12 cellular contexts compared by ENCODE assay signal in genomic region chr1:107460009-107460408, GRCh38.
A peak's percentile ranks its signal among the peaks of the same experiment; 100 is the strongest.
DNase-seq lines count a peak whose midpoint lies in the region; ATAC-seq and TF ChIP-seq lines count a peak whose summit lies in the region.
"Had no signal": no experiment of that assay in that cellular context is flagged by ENCODE, and none has a peak within 500 bp of the region (broad histone marks: within the 10 kb centered on the region; RNA-seq: fewer than 3 reads in every experiment).

No MANE protein-coding gene starts in this region.

- H3K4me1 Mint-ChIP-seq in stimulated activated memory B cell treated with anti-CD40 and anti-IgM and Interleukin-4, amounts not matched to agents 10 μg/mL and 1 μg/mL and 100 μg/mL, for 72 hours = peaks cover 18% of the 10 kb centered on the region
- no peaks in the 10 kb centered on the region for H3K4me1 Mint-ChIP-seq in activated CD8-positive, alpha-beta memory T cell treated with anti-CD3 and anti-CD28 coated beads, Interleukin-2, amount 10 ng/mL, durations not matched to agents 7 days and 5 days
- H3K4me1 Mint-ChIP-seq: CD4-positive, CD25-positive, alpha-beta regulatory T cell had no signal

- H3K27me3 Mint-ChIP-seq in stimulated activated memory B cell treated with anti-CD40 and anti-IgM and Interleukin-4, amounts not matched to agents 10 μg/mL and 1 μg/mL and 100 μg/mL, for 72 hours = no peaks in the 10 kb centered on the region
- H3K27me3 Mint-ChIP-seq in activated CD8-positive, alpha-beta memory T cell treated with anti-CD3 and anti-CD28 coated beads, Interleukin-2, amount 10 ng/mL, durations not matched to agents 7 days and 5 days = peaks cover 9% of the 10 kb centered on the region

- DNase-seq in thyroid gland (no peak), aorta (no peak)
- DNase-seq in activated CD8-positive, alpha-beta memory T cell treated with anti-CD3 and anti-CD28 coated beads, Interleukin-2, amount 10 ng/mL, durations not matched to agents 7 days and 5 days = no peak
- DNase-seq: activated CD8-positive, alpha-beta memory T cell treated with anti-CD3 and anti-CD28 coated beads, Interleukin-2, amount 50 U/mL, for 4 hours; CD4-positive, CD25-positive, alpha-beta regulatory T cell; IMR-90; NCI-H1436 had no signal

- H3K9me3 ChIP-seq in thyroid gland (no peaks in the 10 kb centered on the region), aorta (ENCODE audit: control insufficient read depth, low read length) (no peaks in the 10 kb centered on the region)
- H3K9me3 ChIP-seq: SJSA1 had no signal

- 71 to 72% methylated on average over 8 of the region's 8 CpGs for WGBS in thyroid gland, 2 donors
- WGBS in aorta, 2 donors = 74% methylated on average over 8 of the region's 8 CpGs

- intact Hi-C loops in thyroid gland (cut with DNase I) (no loop called here), aorta (cut with DNase I) (no loop called here)

- H3K36me3 ChIP-seq in thyroid gland = no peaks in the 10 kb centered on the region
- H3K36me3 ChIP-seq in aorta (ENCODE audit: control insufficient read depth in 1 of 2, insufficient read depth in 2 of 2, low read length in 1 of 2) = no peaks in the 10 kb centered on the region
- H3K36me3 ChIP-seq: SJSA1 had no signal

- no peaks in the 10 kb centered on the region for H3K4me1 ChIP-seq in thyroid gland
- H3K4me1 ChIP-seq in aorta (ENCODE audit: control insufficient read depth in 1 of 2, insufficient read depth in 2 of 2, low read length in 2 of 2) = no peaks in the 10 kb centered on the region
- H3K4me1 ChIP-seq: SJSA1 had no signal

- H3K27ac Mint-ChIP-seq in stimulated activated memory B cell treated with anti-CD40 and anti-IgM and Interleukin-4, amounts not matched to agents 10 μg/mL and 1 μg/mL and 100 μg/mL, for 72 hours = no peak overlapping the region
- H3K27ac Mint-ChIP-seq in activated CD8-positive, alpha-beta memory T cell treated with anti-CD3 and anti-CD28 coated beads, Interleukin-2, amount 10 ng/mL, durations not matched to agents 7 days and 5 days = no peak overlapping the region
- H3K27ac Mint-ChIP-seq: CD4-positive, CD25-positive, alpha-beta regulatory T cell had no signal

- H3K36me3 Mint-ChIP-seq in stimulated activated memory B cell treated with anti-CD40 and anti-IgM and Interleukin-4, amounts not matched to agents 10 μg/mL and 1 μg/mL and 100 μg/mL, for 72 hours = no peaks in the 10 kb centered on the region
- no peaks in the 10 kb centered on the region for H3K36me3 Mint-ChIP-seq in activated CD8-positive, alpha-beta memory T cell treated with anti-CD3 and anti-CD28 coated beads, Interleukin-2, amount 10 ng/mL, durations not matched to agents 7 days and 5 days
- H3K36me3 Mint-ChIP-seq: CD4-positive, CD25-positive, alpha-beta regulatory T cell had no signal

- no peak overlapping the region for H3K4me3 ChIP-seq in thyroid gland (replicated peaks in 1 of 3)
- H3K4me3 ChIP-seq in aorta (ENCODE audit: low read length in 2 of 2) = no peak overlapping the region
- H3K4me3 ChIP-seq: SJSA1 had no signal

- TF ChIP-seq CTCF in thyroid gland (IDR thresholded peaks at IDR 0.05) = no peak

- no peak overlapping the region for H3K27ac ChIP-seq in thyroid gland
- H3K27ac ChIP-seq in aorta (ENCODE audit: low read depth in 1 of 2, low read length in 2 of 2) = no peak overlapping the region
- H3K27ac ChIP-seq: SJSA1 had no signal

- no peaks in the 10 kb centered on the region for H3K27me3 ChIP-seq in thyroid gland
- no peaks in the 10 kb centered on the region for H3K27me3 ChIP-seq in aorta (ENCODE audit: control insufficient read depth in 1 of 2, insufficient read depth in 2 of 2, low read length in 1 of 2)
- H3K27me3 ChIP-seq: SJSA1 had no signal

- TF ChIP-seq POLR2A in thyroid gland (IDR thresholded peaks at IDR 0.05) = no peak

- ATAC-seq in GM18909 (IDR thresholded peaks at IDR 0.05; ENCODE audit: poor library complexity, unreplicated experiment) = peak; percentile 96
- ATAC-seq in GM21737 (IDR thresholded peaks at IDR 0.05; ENCODE audit: unreplicated experiment) = peak; percentile 87
- peak; percentile 57 for ATAC-seq in HG03135 (IDR thresholded peaks at IDR 0.05; ENCODE audit: unreplicated experiment)
- peak; percentile 41 for ATAC-seq in stimulated activated memory B cell treated with anti-CD40 and anti-IgM and Interleukin-4, amounts not matched to agents 10 μg/mL and 1 μg/mL and 100 μg/mL, for 72 hours
- ATAC-seq in activated CD8-positive, alpha-beta memory T cell treated with anti-CD3 and anti-CD28 coated beads, Interleukin-2, amount 10 ng/mL, durations not matched to agents 7 days and 5 days = no peak
- ATAC-seq in aorta (ENCODE audit: low FRiP score) = no peak

- H3K4me3 Mint-ChIP-seq in stimulated activated memory B cell treated with anti-CD40 and anti-IgM and Interleukin-4, amounts not matched to agents 10 μg/mL and 1 μg/mL and 100 μg/mL, for 72 hours = no peak overlapping the region
- H3K4me3 Mint-ChIP-seq in activated CD8-positive, alpha-beta memory T cell treated with anti-CD3 and anti-CD28 coated beads, Interleukin-2, amount 10 ng/mL, durations not matched to agents 7 days and 5 days = no peak overlapping the region
- H3K4me3 Mint-ChIP-seq: CD4-positive, CD25-positive, alpha-beta regulatory T cell had no signal

- CTCF ChIA-PET in activated CD8-positive, alpha-beta memory T cell treated with anti-CD3 and anti-CD28 coated beads, Interleukin-2, amount 10 ng/mL, durations not matched to agents 7 days and 5 days (lab: Charles Lee) = no interaction called here

- no peaks in the 10 kb centered on the region for H3K9me3 Mint-ChIP-seq in stimulated activated memory B cell treated with anti-CD40 and anti-IgM and Interleukin-4, amounts not matched to agents 10 μg/mL and 1 μg/mL and 100 μg/mL, for 72 hours
- H3K9me3 Mint-ChIP-seq in activated CD8-positive, alpha-beta memory T cell treated with anti-CD3 and anti-CD28 coated beads, Interleukin-2, amount 10 ng/mL, durations not matched to agents 7 days and 5 days (ENCODE audit: low read depth) = no peaks in the 10 kb centered on the region

Comparison
In these comparisons a context has a peak if more than half of its experiments do, and no peak if none do; other contexts are left out.
1. ATAC-seq: peak in GM18909 (single experiment), GM21737 (single experiment), HG03135 (single experiment) and stimulated activated memory B cell treated with anti-CD40 and anti-IgM and Interleukin-4, amounts not matched to agents 10 μg/mL and 1 μg/mL and 100 μg/mL, for 72 hours (single experiment); none in activated CD8-positive, alpha-beta memory T cell treated with anti-CD3 and anti-CD28 coated beads, Interleukin-2, amount 10 ng/mL, durations not matched to agents 7 days and 5 days (single experiment) and aorta (single experiment).